Comparison of ENCODE assay signal across 9 cellular contexts in genomic region chr11:88359529-88359928, GRCh38. TPM values are rescaled to one million over a fixed set of nuclear protein-coding genes. Genes with fewer than 3 reads are reported as not detected.
DNase-seq lines count a peak whose midpoint lies in the region; ATAC-seq and TF ChIP-seq lines count a peak whose summit lies in the region.
"Had no signal": no experiment of that assay in that cellular context is flagged by ENCODE, and none has a peak within 500 bp of the region (broad histone marks: within the 10 kb centered on the region; RNA-seq: fewer than 3 reads in every experiment).

No MANE protein-coding gene starts in this region.

- H3K36me3 Mint-ChIP-seq in activated naive CD8-positive, alpha-beta T cell treated with anti-CD3 and anti-CD28 coated beads, Interleukin-2, amount 50 U/mL, for 24 hours (ENCODE audit: low read depth): no peaks in the 10 kb centered on the region
- no peaks in the 10 kb centered on the region for H3K36me3 Mint-ChIP-seq in mesothelial cell of epicardium

- H3K36me3 ChIP-seq in BE2C: no peaks in the 10 kb centered on the region

- ATAC-seq in GM18519 (IDR thresholded peaks at IDR 0.05; ENCODE audit: low FRiP score, unreplicated experiment): peak; percentile 45
- ATAC-seq in GM21529 (IDR thresholded peaks at IDR 0.05; ENCODE audit: unreplicated experiment): peak; percentile 60
- ATAC-seq in HG03521 (IDR thresholded peaks at IDR 0.05; ENCODE audit: unreplicated experiment): peak; percentile 66
- peak; percentile 39 for ATAC-seq in activated naive CD8-positive, alpha-beta T cell treated with anti-CD3 and anti-CD28 coated beads, Interleukin-2, amount 50 U/mL, for 24 hours

- no peak for DNase-seq in activated naive CD8-positive, alpha-beta T cell treated with anti-CD3 and anti-CD28 coated beads, Interleukin-2, amount 50 U/mL, for 24 hours
- DNase-seq in mesothelial cell of epicardium (ENCODE audit: low spot score in 2 of 2, unreplicated experiment in 2 of 2) (no peak), posterior vena cava (ENCODE audit: low spot score) (no peak), NCI-H1694 (lab: John Stamatoyannopoulos, UW) (no peak), BE2C (no peak)

- peak overlapping the region; percentile 49 for H3K27ac Mint-ChIP-seq in activated naive CD8-positive, alpha-beta T cell treated with anti-CD3 and anti-CD28 coated beads, Interleukin-2, amount 50 U/mL, for 24 hours
- no peak overlapping the region for H3K27ac Mint-ChIP-seq in mesothelial cell of epicardium
- H3K27ac Mint-ChIP-seq: stimulated activated naive CD8-positive, alpha-beta T cell treated with anti-CD3 and anti-CD28 coated beads, Interleukin-15, Interleukin-2, amounts not matched to agents 100 ng/mL and 50 ng/mL, for 24 hours had no signal

- H3K4me3 ChIP-seq in BE2C (ENCODE audit: low read depth, low read length): no peak overlapping the region

- TF ChIP-seq CTCF in mesothelial cell of epicardium (IDR thresholded peaks at IDR 0.05; ENCODE audit: unreplicated experiment): no peak
- no peak for TF ChIP-seq CTCF in BE2C (IDR thresholded peaks at IDR 0.05; ENCODE audit: low read depth, low read length)

- H3K4me1 Mint-ChIP-seq in activated naive CD8-positive, alpha-beta T cell treated with anti-CD3 and anti-CD28 coated beads, Interleukin-2, amount 50 U/mL, for 24 hours: peaks cover 56% of the 10 kb centered on the region
- H3K4me1 Mint-ChIP-seq in mesothelial cell of epicardium: peaks cover 40% of the 10 kb centered on the region

- no peak overlapping the region for H3K4me3 Mint-ChIP-seq in activated naive CD8-positive, alpha-beta T cell treated with anti-CD3 and anti-CD28 coated beads, Interleukin-2, amount 50 U/mL, for 24 hours
- H3K4me3 Mint-ChIP-seq in mesothelial cell of epicardium: no peak overlapping the region
- H3K4me3 Mint-ChIP-seq: stimulated activated naive CD8-positive, alpha-beta T cell treated with anti-CD3 and anti-CD28 coated beads, Interleukin-15, Interleukin-2, amounts not matched to agents 100 ng/mL and 50 ng/mL, for 24 hours had no signal

- H3K9me3 Mint-ChIP-seq in activated naive CD8-positive, alpha-beta T cell treated with anti-CD3 and anti-CD28 coated beads, Interleukin-2, amount 50 U/mL, for 24 hours: no peaks in the 10 kb centered on the region
- no peaks in the 10 kb centered on the region for H3K9me3 Mint-ChIP-seq in mesothelial cell of epicardium
- H3K9me3 Mint-ChIP-seq: stimulated activated naive CD8-positive, alpha-beta T cell treated with anti-CD3 and anti-CD28 coated beads, Interleukin-15, Interleukin-2, amounts not matched to agents 100 ng/mL and 50 ng/mL, for 24 hours had no signal

- no peaks in the 10 kb centered on the region for H3K9me3 ChIP-seq in BE2C

- H3K27me3 Mint-ChIP-seq in activated naive CD8-positive, alpha-beta T cell treated with anti-CD3 and anti-CD28 coated beads, Interleukin-2, amount 50 U/mL, for 24 hours: no peaks in the 10 kb centered on the region
- H3K27me3 Mint-ChIP-seq in mesothelial cell of epicardium (ENCODE audit: low read depth): no peaks in the 10 kb centered on the region
- H3K27me3 Mint-ChIP-seq: stimulated activated naive CD8-positive, alpha-beta T cell treated with anti-CD3 and anti-CD28 coated beads, Interleukin-15, Interleukin-2, amounts not matched to agents 100 ng/mL and 50 ng/mL, for 24 hours had no signal

- no peaks in the 10 kb centered on the region; the same call in 1 of the 2 replicates for H3K27me3 ChIP-seq in BE2C

- no peaks in the 10 kb centered on the region for H3K4me1 ChIP-seq in BE2C

- intact Hi-C loops in posterior vena cava (cut with DNase I): no loop called here

RNA-seq across cellular contexts. Expression of gene CTSC, which starts 22.0 kb away (rescaled TPM):
- total RNA-seq in mesothelial cell of epicardium: 230 to 233 TPM (median 233 TPM) in 3 replicates
- 100 to 1,000 TPM in 1 of 2 donors, 10 to 100 TPM in 1; 80.1 to 105 TPM for total RNA-seq in posterior vena cava
- polyA plus RNA-seq in BE2C (2012; ENCODE audit: insufficient read depth, insufficient read length, low read depth): 43.9 TPM
